In genomic region chr15:97984157-97984556, GRCh38 we compare ENCODE assay signal across 29 cellular contexts. TPM values are rescaled to one million over a fixed set of nuclear protein-coding genes. Genes with fewer than 3 reads are reported as not detected.
DNase-seq lines count a peak whose midpoint lies in the region; ATAC-seq and TF ChIP-seq lines count a peak whose summit lies in the region.
"Had no signal": no experiment of that assay in that cellular context is flagged by ENCODE, and none has a peak within 500 bp of the region (broad histone marks: within the 10 kb centered on the region; RNA-seq: fewer than 3 reads in every experiment).

No MANE protein-coding gene starts in this region.

- TF ChIP-seq CTCF in fibroblast of villous mesenchyme (IDR thresholded peaks at IDR 0.05; ENCODE audit: insufficient read depth, low read depth, low read length) = no peak

- intact Hi-C loops in sciatic nerve (cut with DNase I) = no loop called here
- intact Hi-C loops in posterior vena cava (cut with DNase I) = no loop called here

- peak; percentile 63 for ATAC-seq in sciatic nerve
- ATAC-seq: foreskin keratinocyte; left ventricle myocardium superior; mucosa of descending colon; PC-3; stimulated activated naive CD8-positive, alpha-beta T cell treated with anti-CD3 and anti-CD28 coated beads, Interleukin-15, amount 100 ng/mL, for 72 hours had no signal

- H3K4me3 ChIP-seq in fibroblast of villous mesenchyme (ENCODE audit: low read depth, low read length) = no peak overlapping the region
- H3K4me3 ChIP-seq: hepatocyte, mucosa of descending colon, tibial artery had no signal

- DNase-seq in GM04503 (ENCODE audit: low read depth) = peak; percentile 36
- peak; percentile 96 for DNase-seq in MV-4-11 (lab: John Stamatoyannopoulos, UW)
- DNase-seq in fibroblast of villous mesenchyme (ENCODE audit: low read depth) = peak; percentile 74
- DNase-seq in sciatic nerve (ENCODE audit: low spot score) = no peak
- no peak for DNase-seq in NCI-H187 treated with DMSO at 0.1 percent for 48 hours (lab: John Stamatoyannopoulos, UW)
- no peak for DNase-seq in SIG-M5 treated with dmso at 0.1 percent for 504 hours (lab: John Stamatoyannopoulos, UW; ENCODE audit: unreplicated experiment)
- no peak for DNase-seq in NCI-H2227 (lab: John Stamatoyannopoulos, UW; ENCODE audit: unreplicated experiment)
- no peak for DNase-seq in posterior vena cava (ENCODE audit: low spot score)
- DNase-seq: activated CD8-positive, alpha-beta memory T cell treated with anti-CD3 and anti-CD28 coated beads for 24 hours; activated gamma-delta T cell treated with Interleukin-2 at 50 U/mL for 16 hours; activated T-cell treated with anti-CD3 and anti-CD28 coated beads, Interleukin-2, amount 50 U/mL, for 1 hour; CD4-positive, alpha-beta T cell; DMS 273 treated with DMSO at 0.1 percent for 48 hours; foreskin keratinocyte; GOT3; immature natural killer cell; left ventricle myocardium superior; mucosa of descending colon; NCI-H1092 treated with DMSO at 0.1 percent for 48 hours; NCI-H2029; NCI-H345; NCI-H774; nephron progenitor cell; PC-3; posterior cingulate gyrus; SHP77; stimulated activated naive CD8-positive, alpha-beta T cell treated with anti-CD3 and anti-CD28 coated beads, Interleukin-15, amount 100 ng/mL, for 72 hours; tibial artery had no signal

RNA-seq across cellular contexts. Expression of gene ARRDC4, which starts 23.7 kb away (rescaled TPM):
- total RNA-seq in fibroblast of villous mesenchyme (11.7 and 18.4 TPM in 2 replicates), sciatic nerve (48.2 TPM), posterior vena cava (10 to 100 TPM; 37.9 to 43.6 TPM)

Comparison
In these comparisons a context has a peak if more than half of its experiments do, and no peak if none do; other contexts are left out.
1. DNase-seq: peak in GM04503 (single experiment), MV-4-11 (single experiment) and fibroblast of villous mesenchyme (single experiment); none in sciatic nerve (single experiment), NCI-H187 treated with DMSO at 0.1 percent for 48 hours (single experiment), SIG-M5 treated with dmso at 0.1 percent for 504 hours (single experiment), NCI-H2227 (single experiment) and posterior vena cava (single experiment).